In the genomic region with DNA sequence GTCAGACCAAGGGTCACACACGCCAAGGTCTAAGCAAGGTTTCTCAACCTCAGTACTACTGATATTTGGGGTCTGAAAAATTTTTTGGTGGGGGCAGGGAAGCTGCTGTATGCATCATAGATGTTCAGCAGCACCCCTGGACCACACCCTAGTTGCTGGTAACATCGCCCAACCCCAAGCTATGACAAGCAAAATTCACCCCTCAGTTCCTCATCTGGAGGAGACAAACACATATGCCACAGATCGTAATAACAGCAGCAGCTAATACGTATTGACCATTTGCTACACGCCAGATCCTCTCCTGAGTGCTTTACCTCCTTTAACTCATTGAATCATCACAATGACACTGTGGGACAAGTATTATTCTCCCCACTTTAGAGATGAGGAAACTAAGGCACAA, we compare ENCODE assay signal across 27 cellular contexts. TPM values are rescaled to one million over a fixed set of nuclear protein-coding genes. Genes with fewer than 3 reads are reported as not detected.
DNase-seq lines count a peak whose midpoint lies in the region; ATAC-seq, FAIRE-seq and TF ChIP-seq lines count a peak whose summit lies in the region.
"Had no signal": no experiment of that assay in that cellular context is flagged by ENCODE, and none has a peak within 500 bp of the region (broad histone marks: within the 10 kb centered on the region; RNA-seq: fewer than 3 reads in every experiment).

No MANE protein-coding gene starts in this region.

- H2BK5ac ChIP-seq in trophoblast cell (ENCODE audit: low read depth, low read length, poor library complexity), result no peak overlapping the region

- H3K9ac ChIP-seq in trophoblast cell (ENCODE audit: low read length), result no peak overlapping the region

- H2BK12ac ChIP-seq in trophoblast cell (ENCODE audit: low read length), result no peak overlapping the region

- H3K27ac ChIP-seq in RWPE2 (ENCODE audit: poor library complexity, severe bottlenecking) (peak overlapping the region; percentile 98), esophagus squamous epithelium (peak overlapping the region; percentile 61 to 93 (median 82)), trophoblast cell (ENCODE audit: low read depth, low read length) (no peak overlapping the region), pancreas (no peak overlapping the region)
- H3K27ac ChIP-seq: WERI-Rb-1 had no signal

- H3K23ac ChIP-seq in trophoblast cell (ENCODE audit: low read length), result no peak overlapping the region

- H3K4ac ChIP-seq in trophoblast cell (ENCODE audit: low read depth, low read length), result peak overlapping the region; percentile 30

- TF ChIP-seq POLR2A in esophagus squamous epithelium (IDR thresholded peaks at IDR 0.05), result no peak

- no peaks in the 10 kb centered on the region for H3K27me3 Mint-ChIP-seq in activated CD8-positive, alpha-beta memory T cell treated with anti-CD3 and anti-CD28 coated beads, Interleukin-2, amount 10 ng/mL, durations not matched to agents 7 days and 5 days
- peaks cover 0 to 24% of the 10 kb centered on the region in 2 donors for H3K27me3 Mint-ChIP-seq in effector memory CD8-positive, alpha-beta T cell
- H3K27me3 Mint-ChIP-seq: activated CD4-positive, alpha-beta memory T cell treated with anti-CD3 and anti-CD28 coated beads for 36 hours; activated naive CD4-positive, alpha-beta T cell treated with anti-CD3 and anti-CD28 coated beads, Interleukin-2, amount 50 U/mL, for 24 hours had no signal

- H3K18ac ChIP-seq in trophoblast cell (ENCODE audit: low read length), result no peak overlapping the region

- no peak overlapping the region for H3K14ac ChIP-seq in trophoblast cell (ENCODE audit: low read length)

- intact Hi-C loops in esophagus squamous epithelium (cut with DNase I) (no loop called here), pancreas (cut with DNase I) (no loop called here)

- H2BK120ac ChIP-seq in trophoblast cell (ENCODE audit: insufficient read depth, low read length, poor library complexity), result no peak overlapping the region

- H4K91ac ChIP-seq in trophoblast cell (ENCODE audit: low read depth, low read length), result no peak overlapping the region

- CTCF ChIA-PET in activated CD8-positive, alpha-beta memory T cell treated with anti-CD3 and anti-CD28 coated beads, Interleukin-2, amount 10 ng/mL, durations not matched to agents 7 days and 5 days (lab: Charles Lee), result interaction anchor here (1.4 kb wide), 1 partner anchor 175 kb away, joined by 3 read pairs; no protein-coding TSS in a partner anchor

- FAIRE-seq in pancreas (lab: Jason Lieb, UNC), result no peak

- H3K79me2 ChIP-seq in trophoblast cell (ENCODE audit: control insufficient read depth, insufficient read depth, low read length, poor library complexity), result peaks cover 52% of the 10 kb centered on the region

- TF ChIP-seq CTCF in RWPE2 (IDR thresholded peaks at IDR 0.05; ENCODE audit: poor library complexity, severe bottlenecking), result no peak
- no peak for TF ChIP-seq CTCF in esophagus squamous epithelium (IDR thresholded peaks at IDR 0.05)
- TF ChIP-seq CTCF in pancreas (IDR thresholded peaks at IDR 0.05), result no peak

- no peak overlapping the region for H4K12ac ChIP-seq in trophoblast cell (ENCODE audit: low read depth, low read length)

- no peaks in the 10 kb centered on the region for H3K9me3 Mint-ChIP-seq in activated CD8-positive, alpha-beta memory T cell treated with anti-CD3 and anti-CD28 coated beads, Interleukin-2, amount 10 ng/mL, durations not matched to agents 7 days and 5 days (ENCODE audit: low read depth)
- no peaks in the 10 kb centered on the region for H3K9me3 Mint-ChIP-seq in effector memory CD8-positive, alpha-beta T cell
- H3K9me3 Mint-ChIP-seq: activated CD4-positive, alpha-beta memory T cell treated with anti-CD3 and anti-CD28 coated beads for 36 hours; activated naive CD4-positive, alpha-beta T cell treated with anti-CD3 and anti-CD28 coated beads, Interleukin-2, amount 50 U/mL, for 24 hours; activated T-cell treated with anti-CD3 and anti-CD28 coated beads, Interleukin-2, amount 50 U/mL, for 72 hours; brain; memory B cell; neural crest cell; stimulated activated naive B cell treated with anti-CD40 and anti-IgM and Interleukin-4, amounts not matched to agents 10 μg/mL and 1 μg/mL and 100 μg/mL, for 72 hours had no signal

- DNase-seq in CD1c-positive myeloid dendritic cell (ENCODE audit: extremely low spot score) (peak; percentile 66), RWPE2 (ENCODE audit: low spot score) (no peak), esophagus squamous epithelium (lab: John Stamatoyannopoulos, UW) (no peak), trophoblast cell (no peak), pancreas (no peak)
- no peak for DNase-seq in stimulated activated CD4-positive, alpha-beta T cell treated with anti-CD3 and anti-CD28 coated beads, Interleukin-4, amount 100 ng/mL, for 4 hours
- DNase-seq in activated CD8-positive, alpha-beta memory T cell treated with anti-CD3 and anti-CD28 coated beads, Interleukin-2, amount 10 ng/mL, durations not matched to agents 7 days and 5 days, result no peak
- no peak for DNase-seq in effector memory CD8-positive, alpha-beta T cell
- DNase-seq: activated CD4-positive, alpha-beta memory T cell treated with anti-CD3 and anti-CD28 coated beads for 36 hours; activated T-cell treated with anti-CD3 and anti-CD28 coated beads, Interleukin-2, amount 50 U/mL, for 72 hours; Caco-2; erythroblast; glutamatergic neuron; H7; KG1; NCI-H1048; NCI-H2029 treated with DMSO at 0.1 percent for 48 hours; NCI-H510A; retina; stimulated activated CD4-positive, alpha-beta T cell treated with anti-CD3 and anti-CD28 coated beads, Interleukin-15, amount 100 ng/mL, for 24 hours; stimulated activated naive B cell treated with anti-CD40 and anti-IgM and Interleukin-4, amounts not matched to agents 10 μg/mL and 1 μg/mL and 100 μg/mL, for 72 hours; SW 1271; WERI-Rb-1 had no signal

- H2AFZ ChIP-seq in trophoblast cell (ENCODE audit: insufficient read depth, low read length, poor library complexity), result no peak overlapping the region

- no peak overlapping the region for H2AK5ac ChIP-seq in trophoblast cell (ENCODE audit: low read length)

- H3K4me1 Mint-ChIP-seq in activated CD8-positive, alpha-beta memory T cell treated with anti-CD3 and anti-CD28 coated beads, Interleukin-2, amount 10 ng/mL, durations not matched to agents 7 days and 5 days, result peaks cover 23% of the 10 kb centered on the region
- no peaks in the 10 kb centered on the region for H3K4me1 Mint-ChIP-seq in effector memory CD8-positive, alpha-beta T cell (ENCODE audit: low read depth in 2 of 2)
- H3K4me1 Mint-ChIP-seq: memory B cell; stimulated activated naive B cell treated with anti-CD40 and anti-IgM and Interleukin-4, amounts not matched to agents 10 μg/mL and 1 μg/mL and 100 μg/mL, for 72 hours had no signal

- H3K27ac Mint-ChIP-seq in activated CD8-positive, alpha-beta memory T cell treated with anti-CD3 and anti-CD28 coated beads, Interleukin-2, amount 10 ng/mL, durations not matched to agents 7 days and 5 days, result no peak overlapping the region
- H3K27ac Mint-ChIP-seq in effector memory CD8-positive, alpha-beta T cell, result no peak overlapping the region
- H3K27ac Mint-ChIP-seq: activated CD4-positive, alpha-beta memory T cell treated with anti-CD3 and anti-CD28 coated beads for 36 hours; activated naive CD4-positive, alpha-beta T cell treated with anti-CD3 and anti-CD28 coated beads, Interleukin-2, amount 50 U/mL, for 24 hours; activated T-cell treated with anti-CD3 and anti-CD28 coated beads, Interleukin-2, amount 50 U/mL, for 72 hours; memory B cell; stimulated activated naive B cell treated with anti-CD40 and anti-IgM and Interleukin-4, amounts not matched to agents 10 μg/mL and 1 μg/mL and 100 μg/mL, for 72 hours had no signal

- H3K4me3 ChIP-seq in RWPE2 (ENCODE audit: severe bottlenecking) (no peak overlapping the region), esophagus squamous epithelium (no peak overlapping the region), trophoblast cell (ENCODE audit: low read depth, low read length) (no peak overlapping the region), pancreas (no peak overlapping the region)

- H3K9me3 ChIP-seq in RWPE2 (ENCODE audit: severe bottlenecking) (no peaks in the 10 kb centered on the region), esophagus squamous epithelium (no peaks in the 10 kb centered on the region), trophoblast cell (ENCODE audit: insufficient read depth, low read depth, low read length) (no peaks in the 10 kb centered on the region), pancreas (no peaks in the 10 kb centered on the region)
- H3K9me3 ChIP-seq: Caco-2 had no signal

- H3K36me3 ChIP-seq in RWPE2 (ENCODE audit: low read depth) (peaks cover 89% of the 10 kb centered on the region), esophagus squamous epithelium (no peaks in the 10 kb centered on the region), trophoblast cell (ENCODE audit: control insufficient read depth in 1 of 2, insufficient read depth in 2 of 2, low read length in 2 of 2) (peaks cover 12 to 45% of the 10 kb centered on the region in 2 experiments), pancreas (no peaks in the 10 kb centered on the region)
- H3K36me3 ChIP-seq: WERI-Rb-1 had no signal

- no peak overlapping the region for H3K4me3 Mint-ChIP-seq in activated CD8-positive, alpha-beta memory T cell treated with anti-CD3 and anti-CD28 coated beads, Interleukin-2, amount 10 ng/mL, durations not matched to agents 7 days and 5 days
- H3K4me3 Mint-ChIP-seq in effector memory CD8-positive, alpha-beta T cell, result no peak overlapping the region
- H3K4me3 Mint-ChIP-seq: activated CD4-positive, alpha-beta memory T cell treated with anti-CD3 and anti-CD28 coated beads for 36 hours; activated naive CD4-positive, alpha-beta T cell treated with anti-CD3 and anti-CD28 coated beads, Interleukin-2, amount 50 U/mL, for 24 hours; activated T-cell treated with anti-CD3 and anti-CD28 coated beads, Interleukin-2, amount 50 U/mL, for 72 hours; brain; memory B cell; neural crest cell; stimulated activated naive B cell treated with anti-CD40 and anti-IgM and Interleukin-4, amounts not matched to agents 10 μg/mL and 1 μg/mL and 100 μg/mL, for 72 hours had no signal

- no peaks in the 10 kb centered on the region for H3K36me3 Mint-ChIP-seq in activated CD8-positive, alpha-beta memory T cell treated with anti-CD3 and anti-CD28 coated beads, Interleukin-2, amount 10 ng/mL, durations not matched to agents 7 days and 5 days
- H3K36me3 Mint-ChIP-seq in effector memory CD8-positive, alpha-beta T cell (ENCODE audit: insufficient read depth), result no peaks in the 10 kb centered on the region
- H3K36me3 Mint-ChIP-seq: activated CD4-positive, alpha-beta memory T cell treated with anti-CD3 and anti-CD28 coated beads for 36 hours; activated naive CD4-positive, alpha-beta T cell treated with anti-CD3 and anti-CD28 coated beads, Interleukin-2, amount 50 U/mL, for 24 hours; memory B cell; stimulated activated naive B cell treated with anti-CD40 and anti-IgM and Interleukin-4, amounts not matched to agents 10 μg/mL and 1 μg/mL and 100 μg/mL, for 72 hours had no signal

- H3K27me3 ChIP-seq in RWPE2 (ENCODE audit: insufficient read depth, poor library complexity, severe bottlenecking), result no peaks in the 10 kb centered on the region
- no peaks in the 10 kb centered on the region for H3K27me3 ChIP-seq in esophagus squamous epithelium
- H3K27me3 ChIP-seq in trophoblast cell (ENCODE audit: insufficient read depth, low read length), result no peaks in the 10 kb centered on the region
- H3K27me3 ChIP-seq in pancreas, result no peaks in the 10 kb centered on the region

- peaks cover 4% of the 10 kb centered on the region for H3K79me1 ChIP-seq in trophoblast cell (ENCODE audit: low read length)

- H3K4me2 ChIP-seq in trophoblast cell (ENCODE audit: low read length), result no peak overlapping the region

- peaks cover 26% of the 10 kb centered on the region for H3K4me1 ChIP-seq in RWPE2 (ENCODE audit: insufficient read depth, poor library complexity, severe bottlenecking)
- peaks cover 32 to 98% (median 60%) of the 10 kb centered on the region in 3 donors for H3K4me1 ChIP-seq in esophagus squamous epithelium
- peaks cover 18 to 29% of the 10 kb centered on the region in 2 experiments for H3K4me1 ChIP-seq in trophoblast cell (ENCODE audit: control insufficient read depth in 1 of 2, insufficient read depth in 2 of 2, low read length in 2 of 2)
- H3K4me1 ChIP-seq in pancreas, result peaks cover 22 to 49% (median 23%) of the 10 kb centered on the region in 3 donors

- ATAC-seq in RWPE2 (ENCODE audit: low read depth) (no peak), pancreas (no peak)
- ATAC-seq in activated CD8-positive, alpha-beta memory T cell treated with anti-CD3 and anti-CD28 coated beads, Interleukin-2, amount 10 ng/mL, durations not matched to agents 7 days and 5 days, result no peak
- no peak for ATAC-seq in effector memory CD8-positive, alpha-beta T cell (replicated peaks)
- ATAC-seq: activated T-cell treated with anti-CD3 and anti-CD28 coated beads, Interleukin-2, amount 50 U/mL, for 72 hours; stimulated activated naive B cell treated with anti-CD40 and anti-IgM and Interleukin-4, amounts not matched to agents 10 μg/mL and 1 μg/mL and 100 μg/mL, for 72 hours had no signal

- H4K8ac ChIP-seq in trophoblast cell (ENCODE audit: low read depth, low read length), result no peak overlapping the region

- WGBS in esophagus squamous epithelium, 2 donors, result 62 to 87% methylated on average over 4 to 5 of the region's 5 CpGs
- no CpG with 5 or more reads among the region's 5 CpGs for WGBS in trophoblast cell (ENCODE audit: extremely low coverage, insufficient coverage, insufficient read length)
- 88 to 94% methylated on average over 5 of the region's 5 CpGs for WGBS in pancreas, 2 donors

RNA-seq across cellular contexts. Expression of a gene that starts 46.4 kb away (rescaled TPM):
- total RNA-seq in esophagus squamous epithelium (100 to 1,000 TPM; 118 to 145 (median 131) TPM), pancreas (100 to 1,000 TPM in 2 of 6 donors, 10 to 100 TPM in 4; 41.4 to 133 (median 50.9) TPM)
- polyA plus RNA-seq in trophoblast cell (2013), result 427 and 440 TPM in 2 replicates
- 10 to 100 TPM; 24.4 to 47.3 TPM for polyA plus RNA-seq in pancreas
- total RNA-seq in activated CD8-positive, alpha-beta memory T cell treated with anti-CD3 and anti-CD28 coated beads, Interleukin-2, amount 10 ng/mL, durations not matched to agents 7 days and 5 days, result 10 to 100 TPM; 26.8 to 56.0 TPM

Comparison
In these comparisons a context has a peak if more than half of its experiments do, and no peak if none do; other contexts are left out.
1. H3K27ac ChIP-seq: peak in RWPE2 (single experiment) and esophagus squamous epithelium (4 of 4); none in trophoblast cell (single experiment) and pancreas (0 of 4).